10 cellular contexts compared by ENCODE assay signal in the genomic region with DNA sequence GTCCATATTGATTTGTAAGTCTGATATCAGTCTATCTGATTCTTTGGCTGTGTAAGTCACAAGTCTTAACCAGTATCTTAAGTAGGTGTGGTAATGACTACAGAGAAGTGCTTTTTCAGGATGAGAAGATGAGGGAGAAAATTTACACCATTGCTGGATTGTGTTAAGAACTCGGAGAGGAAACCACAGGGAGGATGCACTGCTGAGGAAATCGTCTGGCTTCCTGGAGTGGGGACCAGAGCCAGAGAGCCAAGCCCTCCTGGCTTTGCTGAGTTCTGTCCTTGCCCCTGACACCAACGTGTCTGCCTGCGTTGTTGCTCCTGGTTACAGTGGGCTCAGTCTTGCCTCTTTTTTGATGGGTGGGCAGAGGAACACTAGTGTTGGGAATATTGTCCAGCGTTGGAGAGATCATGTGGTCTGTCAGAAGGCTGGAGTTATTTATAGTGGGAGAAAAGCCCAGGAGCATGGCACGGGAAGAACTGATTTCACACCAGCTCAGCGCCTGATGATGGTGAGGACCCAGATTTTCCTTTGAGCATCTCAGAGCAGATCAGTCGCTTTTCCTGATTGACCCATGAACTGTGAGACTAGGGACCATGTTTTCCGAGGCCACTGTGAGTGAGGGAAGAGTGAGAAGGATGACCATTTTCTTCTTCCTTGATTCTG. TPM values are rescaled to one million over a fixed set of nuclear protein-coding genes. Genes with fewer than 3 reads are reported as not detected.
DNase-seq lines count a peak whose midpoint lies in the region; ATAC-seq, FAIRE-seq and TF ChIP-seq lines count a peak whose summit lies in the region.
"Had no signal": no experiment of that assay in that cellular context is flagged by ENCODE, and none has a peak within 500 bp of the region (broad histone marks: within the 10 kb centered on the region; RNA-seq: fewer than 3 reads in every experiment).

No MANE protein-coding gene starts in this region.

- no peak for TF ChIP-seq EP300 in H1 (IDR thresholded peaks at IDR 0.05; ENCODE audit: borderline replicate concordance in 1 of 2, low read depth in 2 of 2, low read length in 2 of 2)

- no peak overlapping the region for H3K23ac ChIP-seq in H1 (ENCODE audit: insufficient read length)

- no peak overlapping the region for H3K18ac ChIP-seq in H1 (ENCODE audit: extremely low read depth, low read length)

- H3K27me3 ChIP-seq in H1 (replicated peaks in 1 of 4; ENCODE audit: control insufficient read depth in 3 of 4, extremely low read depth in 1 of 4, insufficient read depth in 3 of 4, low read length in 3 of 4) (no peaks in the 10 kb centered on the region), skeletal muscle tissue (ENCODE audit: control insufficient read depth in 3 of 3, insufficient read depth in 3 of 3, low read length in 3 of 3) (no peaks in the 10 kb centered on the region)

- no peak overlapping the region for H3K56ac ChIP-seq in H1 (replicated peaks; ENCODE audit: insufficient read length, low read depth, low read length)

- ATAC-seq in HG02678 (IDR thresholded peaks at IDR 0.05; ENCODE audit: unreplicated experiment), result no peak
- ATAC-seq in GM18520 (IDR thresholded peaks at IDR 0.05; ENCODE audit: unreplicated experiment), result no peak
- ATAC-seq in GM21423 (IDR thresholded peaks at IDR 0.05; ENCODE audit: unreplicated experiment), result no peak

- no peak for TF ChIP-seq CTCF in RWPE1 (conservative IDR thresholded peaks at IDR 0.05; ENCODE audit: low read depth)
- no peak for TF ChIP-seq CTCF in H1 (IDR thresholded peaks at IDR 0.05; ENCODE audit: control extremely low read depth in 1 of 3, insufficient read depth in 1 of 3, low read depth in 1 of 3, low read length in 3 of 3)
- TF ChIP-seq CTCF in GM13977 (IDR thresholded peaks at IDR 0.05; ENCODE audit: extremely low read depth, insufficient read depth, missing control alignments), result no peak

- H4K5ac ChIP-seq in H1 (ENCODE audit: insufficient read length, low read depth, low read length), result no peak overlapping the region

- H3K23me2 ChIP-seq in H1 (ENCODE audit: low read depth, low read length), result no peaks in the 10 kb centered on the region

- DNase-seq in GF-D8 (lab: John Stamatoyannopoulos, UW) (peak; percentile 79), RWPE1 (ENCODE audit: low spot score) (no peak), H1 (ENCODE audit: low read depth in 1 of 2, low spot score in 2 of 2) (no peak), GM13977 (ENCODE audit: low spot score) (no peak)
- DNase-seq: NCI-H69 had no signal

- H3K4me3 ChIP-seq in H1 (ENCODE audit: extremely low read depth in 1 of 4, insufficient read depth in 2 of 4, low read depth in 3 of 4, low read length in 4 of 4), result no peak overlapping the region
- H3K4me3 ChIP-seq in skeletal muscle tissue (ENCODE audit: low read length in 3 of 3), result no peak overlapping the region
- H3K4me3 ChIP-seq: coronary artery had no signal

- H4K8ac ChIP-seq in H1 (ENCODE audit: extremely low read depth, insufficient read depth, low read length), result no peak overlapping the region

- POLR2A ChIA-PET in RWPE1 (lab: Yijun Ruan, JAX; ENCODE audit: low non-redundant PET) (interaction anchor here (0.6 kb wide), 1 partner anchor 29 kb away, joined by 3 read pairs; no protein-coding TSS in a partner anchor), H1 (lab: Charles Lee; ENCODE audit: partially characterized antibody) (interaction anchor here (1.1 to 1.2 kb wide), 2 partner anchors 8 to 10 kb away, joined by 3 to 4 read pairs; no protein-coding TSS in a partner anchor)

- FAIRE-seq in H1 (lab: Jason Lieb, UNC), result no peak

- peaks cover 10% of the 10 kb centered on the region for H3K79me1 ChIP-seq in H1 (ENCODE audit: low read depth, low read length)

- in situ Hi-C loops in GM13977 (cut with MboI; ENCODE audit: low pct_unique_long_range_greater_than_20kb, low sequenced_read_pairs, unreplicated experiment), result no loop called here

- peaks cover 9 to 89% of the 10 kb centered on the region in 2 experiments; a peak in 3 of 4 replicates for H3K79me2 ChIP-seq in H1 (ENCODE audit: control insufficient read depth in 1 of 2, insufficient read depth in 2 of 2, low read length in 2 of 2)

- no peak overlapping the region for H2BK120ac ChIP-seq in H1 (replicated peaks; ENCODE audit: low read depth, low read length)

- H3K4me2 ChIP-seq in H1 (ENCODE audit: insufficient read depth in 1 of 2, low read depth in 2 of 2, low read length in 2 of 2), result peak overlapping the region in 1 of 2 experiments; percentile 38; a peak in 1 of 4 replicates

- no peak overlapping the region for H2BK5ac ChIP-seq in H1 (ENCODE audit: low read depth, low read length)

- no peak overlapping the region for H3K9ac ChIP-seq in H1 (replicated peaks in 1 of 4; ENCODE audit: extremely low read depth in 1 of 4, low read depth in 3 of 4, low read length in 3 of 4)
- H3K9ac ChIP-seq in skeletal muscle tissue (ENCODE audit: low read depth in 1 of 3, low read length in 3 of 3), result peak overlapping the region in 2 of 3 donors; percentile 26 to 51

- H2BK15ac ChIP-seq in H1 (ENCODE audit: low read length), result no peak overlapping the region

- H4K20me1 ChIP-seq in H1 (replicated peaks in 1 of 2; ENCODE audit: control insufficient read depth in 1 of 2, insufficient read depth in 2 of 2, low read length in 2 of 2), result peaks cover 11 to 38% of the 10 kb centered on the region in 2 experiments

- H4K91ac ChIP-seq in H1 (replicated peaks; ENCODE audit: insufficient read length, low read length), result no peak overlapping the region

- H3K27ac ChIP-seq in RWPE1 (peak overlapping the region; percentile 23; the same call in 1 of the 2 replicates), H1 (ENCODE audit: low read depth, low read length) (no peak overlapping the region), skeletal muscle tissue (ENCODE audit: low read depth, low read length) (peak overlapping the region; percentile 19)

- H3K4ac ChIP-seq in H1 (replicated peaks; ENCODE audit: insufficient read length, low read depth, low read length), result no peak overlapping the region

- peaks cover 4 to 25% (median 8%) of the 10 kb centered on the region in 4 experiments for H3K4me1 ChIP-seq in H1 (replicated peaks in 1 of 4; ENCODE audit: control insufficient read depth in 3 of 4, insufficient read depth in 4 of 4, low read length in 3 of 4)
- H3K4me1 ChIP-seq in skeletal muscle tissue (ENCODE audit: control insufficient read depth in 3 of 3, insufficient read depth in 3 of 3, low read length in 3 of 3), result peaks cover 46 to 57% (median 56%) of the 10 kb centered on the region in 3 donors

- H2BK20ac ChIP-seq in H1 (ENCODE audit: low read length), result no peak overlapping the region

- TF ChIP-seq POLR2A in H1 (IDR thresholded peaks at IDR 0.05; ENCODE audit: control extremely low read depth in 1 of 2, low read depth in 2 of 2, low read length in 2 of 2), result no peak

- TF ChIP-seq RAD21 in H1 (IDR thresholded peaks at IDR 0.05 in 1 of 2, conservative IDR thresholded peaks at IDR 0.05 in 1 of 2; ENCODE audit: low read depth in 2 of 2, low read length in 2 of 2), result no peak

- CTCF ChIA-PET in RWPE1 (lab: Yijun Ruan, JAX) (interaction anchor here (0.6 kb wide), 1 partner anchor 1743 kb away, joined by 3 read pairs; no protein-coding TSS in a partner anchor), H1 (lab: Charles Lee; ENCODE audit: partially characterized antibody) (interaction anchor here (0.8 to 3.4 kb wide), 9 partner anchors 20 to 132 kb away, joined by 3 to 33 read pairs (median 4); partner anchors contain the start of gene MARK2)

- H3K14ac ChIP-seq in H1 (ENCODE audit: insufficient read length), result no peak overlapping the region

- H2AK5ac ChIP-seq in H1 (ENCODE audit: low read depth, low read length), result 0 out of 2 replicates have a peak overlapping the region, but pooled peaks have one; percentile 48

- no peaks in the 10 kb centered on the region for H3K36me3 ChIP-seq in H1 (ENCODE audit: control insufficient read depth in 2 of 4, insufficient read depth in 4 of 4, low read length in 3 of 4)
- peaks cover 0 to 3% (median 0%) of the 10 kb centered on the region in 3 donors for H3K36me3 ChIP-seq in skeletal muscle tissue (ENCODE audit: control insufficient read depth in 3 of 3, insufficient read depth in 3 of 3, low read length in 3 of 3)

- 82% methylated on average over 9 of the region's 9 CpGs; no CpG with 5 or more reads in 1 of the 2 experiments for WGBS in H1 (ENCODE audit: extremely low coverage in 1 of 2, insufficient coverage in 1 of 2, insufficient read length in 1 of 2, insufficient replicate concordance in 2 of 2, low coverage in 1 of 2, low lambda C conversion rate in 2 of 2, missing lambda C conversion rate in 1 of 2), 2 experiments

- H3K9me3 ChIP-seq in H1 (ENCODE audit: insufficient read depth in 2 of 2, low read depth in 1 of 2, low read length in 1 of 2) (no peaks in the 10 kb centered on the region), skeletal muscle tissue (ENCODE audit: control insufficient read depth in 3 of 3, low read length in 3 of 3) (no peaks in the 10 kb centered on the region)

- H2BK12ac ChIP-seq in H1 (ENCODE audit: low read depth, low read length), result peak overlapping the region; percentile 64; the same call in 1 of the 2 replicates

- H2AFZ ChIP-seq in H1 (ENCODE audit: low read length), result no peak overlapping the region

RNA-seq across cellular contexts. Expression of gene MARK2, which starts 29.6 kb away (rescaled TPM):
- total RNA-seq in H1 (2021; fragmentation: NEBNext Ultra II Directional; extraction: Animal tissue kit (Norgen Biotek cat#: 25700)), result 56.5 and 58.5 TPM in 2 replicates
- polyA plus RNA-seq in H1 (2011; rRNA removed), result 19.3 and 24.4 TPM in 2 replicates
- 18.1 TPM for polyA plus RNA-seq in H1 (2011; cell fraction: cytosol; rRNA removed)
- 32.7 TPM for polyA plus RNA-seq in H1 (2011; cell fraction: nucleus; rRNA removed)
- 29.2 to 30.7 TPM (median 29.5 TPM) in 4 replicates for polyA plus RNA-seq in H1 (2012, experiment 1 of 2)
- 25.5 TPM for polyA plus RNA-seq in H1 (2012, experiment 2 of 2)
- polyA plus RNA-seq in H1 (2013, experiment 1 of 2), result 30.7 TPM
- 28.7 TPM for polyA plus RNA-seq in H1 (2013, experiment 2 of 2)
- 22.4 and 28.2 TPM in 2 replicates for polyA minus RNA-seq in H1 (2011; rRNA and poly(A)+ RNA removed)
- 38.7 TPM for polyA minus RNA-seq in H1 (2011; cell fraction: cytosol; rRNA and poly(A)+ RNA removed)
- 28.2 TPM for polyA minus RNA-seq in H1 (2011; cell fraction: nucleus; rRNA and poly(A)+ RNA removed)
- 6.8 TPM for total RNA-seq in skeletal muscle tissue

RNA-seq across cellular contexts. Expression of gene RCOR2, which starts 48.4 kb away (rescaled TPM):
- 78.0 and 80.1 TPM in 2 replicates for total RNA-seq in H1 (2021; fragmentation: NEBNext Ultra II Directional; extraction: Animal tissue kit (Norgen Biotek cat#: 25700))
- polyA plus RNA-seq in H1 (2011; rRNA removed), result 54.6 and 75.9 TPM in 2 replicates
- 67.2 TPM for polyA plus RNA-seq in H1 (2011; cell fraction: cytosol; rRNA removed)
- polyA plus RNA-seq in H1 (2011; cell fraction: nucleus; rRNA removed), result 110 TPM
- 55.1 to 84.2 TPM (median 78.1 TPM) in 4 replicates for polyA plus RNA-seq in H1 (2012, experiment 1 of 2)
- polyA plus RNA-seq in H1 (2012, experiment 2 of 2), result 64.1 TPM
- polyA plus RNA-seq in H1 (2013, experiment 1 of 2), result 47.1 TPM
- 41.5 TPM for polyA plus RNA-seq in H1 (2013, experiment 2 of 2)
- polyA minus RNA-seq in H1 (2011; rRNA and poly(A)+ RNA removed), result 54.5 and 69.3 TPM in 2 replicates
- polyA minus RNA-seq in H1 (2011; cell fraction: cytosol; rRNA and poly(A)+ RNA removed), result 50.3 TPM
- polyA minus RNA-seq in H1 (2011; cell fraction: nucleus; rRNA and poly(A)+ RNA removed), result 42.1 TPM
- total RNA-seq in skeletal muscle tissue, result 4.2 TPM

RNA-seq across cellular contexts. Expression of gene SPINDOC, which starts 55.3 kb away (rescaled TPM):
- total RNA-seq in H1 (2021; fragmentation: NEBNext Ultra II Directional; extraction: Animal tissue kit (Norgen Biotek cat#: 25700)), result 99.7 and 104 TPM in 2 replicates
- 78.7 and 112 TPM in 2 replicates for polyA plus RNA-seq in H1 (2011; rRNA removed)
- 111 TPM for polyA plus RNA-seq in H1 (2011; cell fraction: cytosol; rRNA removed)
- polyA plus RNA-seq in H1 (2011; cell fraction: nucleus; rRNA removed), result 95.2 TPM
- polyA plus RNA-seq in H1 (2012, experiment 1 of 2), result 78.1 to 103 TPM (median 96.8 TPM) in 4 replicates
- 96.2 TPM for polyA plus RNA-seq in H1 (2012, experiment 2 of 2)
- 70.5 TPM for polyA plus RNA-seq in H1 (2013, experiment 1 of 2)
- 71.0 TPM for polyA plus RNA-seq in H1 (2013, experiment 2 of 2)
- 17.8 and 20.3 TPM in 2 replicates for polyA minus RNA-seq in H1 (2011; rRNA and poly(A)+ RNA removed)
- 41.1 TPM for polyA minus RNA-seq in H1 (2011; cell fraction: cytosol; rRNA and poly(A)+ RNA removed)
- polyA minus RNA-seq in H1 (2011; cell fraction: nucleus; rRNA and poly(A)+ RNA removed), result 32.2 TPM
- total RNA-seq in skeletal muscle tissue, result 6.8 TPM

Comparison
In these comparisons a context has a peak if more than half of its experiments do, and no peak if none do; other contexts are left out.
1. H3K9ac ChIP-seq: peak in skeletal muscle tissue (2 of 3); none in H1 (0 of 4).
2. RNA of gene RCOR2, which starts 48.4 kb away (total RNA-seq): 78.0 to 80.1 TPM in H1; 4.2 TPM in skeletal muscle tissue (single experiment); every median in the first group is over 10 times any median in the second.
3. RNA of gene SPINDOC, which starts 55.3 kb away (total RNA-seq): 99.7 to 104 TPM in H1; 6.8 TPM in skeletal muscle tissue (single experiment); every median in the first group is over 10 times any median in the second.